Comparison of ENCODE assay signal across 2 cellular contexts in genomic region chr10:77537720-77538373, GRCh38.
TF ChIP-seq lines count a peak whose summit lies in the region.

No MANE protein-coding gene starts in this region.

TF ChIP-seq in HEK293, 187 proteins besides CTCF, POLR2A, EP300 and RAD21 (continued from another document and continues in another):
- TF ChIP-seq ZNF280D (tag by site-specific recombination; IDR thresholded peaks at IDR 0.05) (no peak), ZNF600 (tag by site-specific recombination; IDR thresholded peaks at IDR 0.05) (no peak), ZNF26 (tag by site-specific recombination; IDR thresholded peaks at IDR 0.05) (no peak; the same call in 1 of the 2 replicates), ZNF266 (tag by site-specific recombination; IDR thresholded peaks at IDR 0.05; ENCODE audit: low read depth) (0 out of 2 replicates have a peak, but pooled peaks have one; percentile 11), ZNF513 (tag by site-specific recombination; IDR thresholded peaks at IDR 0.05) (no peak), ZNF658 (tag by site-specific recombination; IDR thresholded peaks at IDR 0.05) (no peak), ZFHX2 (tag by site-specific recombination; conservative IDR thresholded peaks at IDR 0.05) (peak; percentile 26; the same call in 1 of the 2 replicates), ZFP3 (tag by site-specific recombination; IDR thresholded peaks at IDR 0.05; ENCODE audit: low read depth) (no peak), YY2 (tag by site-specific recombination; IDR thresholded peaks at IDR 0.05) (0 out of 2 replicates have a peak, but pooled peaks have one; percentile 13), ZNF704 (tag by site-specific recombination; IDR thresholded peaks at IDR 0.05) (no peak), ZNF654 (tag by site-specific recombination; IDR thresholded peaks at IDR 0.05; ENCODE audit: low read depth) (no peak), ZBTB7A (tag by site-specific recombination; IDR thresholded peaks at IDR 0.05; ENCODE audit: low read depth) (no peak), ZNF645 (tag by site-specific recombination; IDR thresholded peaks at IDR 0.05) (peak; percentile 74; the same call in 1 of the 2 replicates), ZNF157 (tag by site-specific recombination; IDR thresholded peaks at IDR 0.05) (no peak), GFI1B (tag by site-specific recombination; IDR thresholded peaks at IDR 0.05) (no peak), KLF17 (tag by site-specific recombination; IDR thresholded peaks at IDR 0.05) (no peak), HOXC10 (CRISPR knock-in tag; IDR thresholded peaks at IDR 0.05) (no peak), RBAK (tag by site-specific recombination; IDR thresholded peaks at IDR 0.05) (peak; percentile 39; the same call in 1 of the 2 replicates), ZNF223 (tag by site-specific recombination; IDR thresholded peaks at IDR 0.05) (no peak), SALL2 (tag by site-specific recombination; IDR thresholded peaks at IDR 0.05; ENCODE audit: borderline replicate concordance) (0 out of 2 replicates have a peak, but pooled peaks have one; percentile 63)

TF ChIP-seq in K562, 482 proteins besides CTCF, POLR2A, EP300 and RAD21 (continued from another document and continues in another):
- TF ChIP-seq BCLAF1 (IDR thresholded peaks at IDR 0.05; ENCODE audit: borderline replicate concordance in 1 of 2, control insufficient read depth in 1 of 2, low read depth in 2 of 2, low read length in 1 of 2) (no peak), IRF1 (CRISPR knock-in tag; IDR thresholded peaks at IDR 0.05; ENCODE audit: borderline replicate concordance) (no peak), ILF3 (IDR thresholded peaks at IDR 0.05; ENCODE audit: borderline replicate concordance) (no peak), SRSF3 (IDR thresholded peaks at IDR 0.05; ENCODE audit: insufficient read depth, low read length) (no peak), ELK1 (CRISPR knock-in tag; IDR thresholded peaks at IDR 0.05) (no peak), ZBTB34 (CRISPR knock-in tag; IDR thresholded peaks at IDR 0.05) (no peak), TCF15 (CRISPR knock-in tag; IDR thresholded peaks at IDR 0.05) (no peak), IRF2 (CRISPR knock-in tag; IDR thresholded peaks at IDR 0.05) (no peak), ZKSCAN1 (IDR thresholded peaks at IDR 0.05; ENCODE audit: low read depth, low read length) (no peak), DACH1 (IDR thresholded peaks at IDR 0.05; ENCODE audit: partially characterized antibody) (no peak), ZBTB26 (CRISPR knock-in tag; IDR thresholded peaks at IDR 0.05) (peak; percentile 31; the same call in 1 of the 2 replicates), MYBL2 (IDR thresholded peaks at IDR 0.05; ENCODE audit: low read depth) (no peak), MYBL2 (CRISPR knock-in tag; IDR thresholded peaks at IDR 0.05; ENCODE audit: borderline replicate concordance) (no peak), L3MBTL2 (IDR thresholded peaks at IDR 0.05) (no peak), XRCC4 (IDR thresholded peaks at IDR 0.05; ENCODE audit: extremely low read depth, insufficient read depth, insufficient read length) (no peak), PREB (CRISPR knock-in tag; IDR thresholded peaks at IDR 0.05) (no peak), JUNB (CRISPR knock-in tag; conservative IDR thresholded peaks at IDR 0.05) (no peak), THRB (CRISPR knock-in tag; conservative IDR thresholded peaks at IDR 0.05) (0 out of 2 replicates have a peak, but pooled peaks have one; percentile 37), ELF4 (CRISPR knock-in tag; IDR thresholded peaks at IDR 0.05) (0 out of 2 replicates have a peak, but pooled peaks have one; percentile 47), AFF1 (IDR thresholded peaks at IDR 0.05; ENCODE audit: low read depth in 1 of 2, partially characterized antibody in 2 of 2) (no peak), TEAD1 (CRISPR knock-in tag; IDR thresholded peaks at IDR 0.05) (no peak), FOXJ3 (CRISPR knock-in tag; IDR thresholded peaks at IDR 0.05) (no peak), ZFPM2 (CRISPR knock-in tag; IDR thresholded peaks at IDR 0.05) (no peak), BACH1 (tag; IDR thresholded peaks at IDR 0.05) (no peak), CBX8 (IDR thresholded peaks at IDR 0.05; ENCODE audit: borderline replicate concordance, extremely low read depth, low read depth, low read length, poor library complexity, severe bottlenecking) (no peak), POLR2H (tag; IDR thresholded peaks at IDR 0.05; ENCODE audit: low read depth) (no peak), HEY1 (CRISPR knock-in tag; IDR thresholded peaks at IDR 0.05; ENCODE audit: borderline replicate concordance) (no peak), ZBTB11 (CRISPR knock-in tag; IDR thresholded peaks at IDR 0.05) (no peak), CBFA2T2 (conservative IDR thresholded peaks at IDR 0.05) (no peak), ZBTB17 (CRISPR knock-in tag; IDR thresholded peaks at IDR 0.05) (no peak), ZNF24 (IDR thresholded peaks at IDR 0.05) (no peak), GTF2E2 (tag; IDR thresholded peaks at IDR 0.05) (no peak), HDAC2 (IDR thresholded peaks at IDR 0.05) (no peak), TRIM28 (IDR thresholded peaks at IDR 0.05) (no peak), ZNF436 (CRISPR knock-in tag; IDR thresholded peaks at IDR 0.05) (no peak), ZNF143 (CRISPR knock-in tag; IDR thresholded peaks at IDR 0.05) (no peak)
